In genomic region chr6:144149894-144150672, GRCh38 we compare ENCODE assay signal across 1 cellular context.
A peak's percentile ranks its signal among the peaks of the same experiment; 100 is the strongest.
TF ChIP-seq lines count a peak whose summit lies in the region.

TSS of gene STX11 (plus strand) at chr6:144150517. CDS start at chr6:144186628, 36,111 bp downstream.

TF ChIP-seq in K562, 482 proteins besides CTCF, POLR2A, EP300 and RAD21 (continued from another document and continues in another):
- no peak for TF ChIP-seq NFRKB (IDR thresholded peaks at IDR 0.05; ENCODE audit: low read depth)
- peak; percentile 85 for TF ChIP-seq CTBP1 (IDR thresholded peaks at IDR 0.05; ENCODE audit: borderline replicate concordance)
- no peak for TF ChIP-seq TAF15 (IDR thresholded peaks at IDR 0.05; ENCODE audit: low read depth, low read length)
- TF ChIP-seq POLR2B (IDR thresholded peaks at IDR 0.05; ENCODE audit: low read depth, partially characterized antibody): no peak
- no peak for TF ChIP-seq PREB (CRISPR knock-in tag; IDR thresholded peaks at IDR 0.05)
- TF ChIP-seq VEZF1 (CRISPR knock-in tag; IDR thresholded peaks at IDR 0.05): peak; percentile 90
- TF ChIP-seq PHF8 (IDR thresholded peaks at IDR 0.05; ENCODE audit: borderline replicate concordance, low read length): peak; percentile 47; the same call in 1 of the 2 replicates
- TF ChIP-seq NR3C1 (CRISPR knock-in tag; IDR thresholded peaks at IDR 0.05): peak; percentile 71
- no peak for TF ChIP-seq BRF1 (IDR thresholded peaks at IDR 0.05; ENCODE audit: borderline replicate concordance, extremely low read depth, insufficient read length)
- peak; percentile 68; the same call in 1 of the 2 replicates for TF ChIP-seq ZNF395 (CRISPR knock-in tag; IDR thresholded peaks at IDR 0.05)
- no peak for TF ChIP-seq ZMIZ1 (IDR thresholded peaks at IDR 0.05; ENCODE audit: low read depth in 2 of 2, low read length in 2 of 2)
- TF ChIP-seq YY1 (IDR thresholded peaks at IDR 0.05; ENCODE audit: borderline replicate concordance in 1 of 3, control insufficient read depth in 1 of 3, extremely low read depth in 1 of 3, insufficient read depth in 3 of 3, insufficient read length in 1 of 3, insufficient replicate concordance in 2 of 3, low read depth in 1 of 3, low read length in 2 of 3): peak in 1 of 3 experiments; percentile 47
- TF ChIP-seq ZNF277 (CRISPR knock-in tag; IDR thresholded peaks at IDR 0.05; ENCODE audit: borderline replicate concordance): no peak
- no peak for TF ChIP-seq PATZ1 (CRISPR knock-in tag; IDR thresholded peaks at IDR 0.05; ENCODE audit: borderline replicate concordance)
- no peak for TF ChIP-seq E2F5 (CRISPR knock-in tag; IDR thresholded peaks at IDR 0.05)
- TF ChIP-seq TEAD2 (tag; IDR thresholded peaks at IDR 0.05): no peak
- TF ChIP-seq ARID4B (CRISPR knock-in tag; IDR thresholded peaks at IDR 0.05): no peak; the same call in 1 of the 2 replicates
- TF ChIP-seq HINFP (tag; conservative IDR thresholded peaks at IDR 0.05; ENCODE audit: low read depth): no peak
- TF ChIP-seq KDM2B (CRISPR knock-in tag; IDR thresholded peaks at IDR 0.05): no peak
- no peak for TF ChIP-seq ARID3A (IDR thresholded peaks at IDR 0.05; ENCODE audit: borderline replicate concordance, low read depth, low read length)
- no peak for TF ChIP-seq SMARCA4 (IDR thresholded peaks at IDR 0.05)
- no peak for TF ChIP-seq MCM7 (IDR thresholded peaks at IDR 0.05)
- TF ChIP-seq KLF1 (tag; IDR thresholded peaks at IDR 0.05): peak; percentile 67; the same call in 1 of the 2 replicates
- TF ChIP-seq FOXP4 (CRISPR knock-in tag; IDR thresholded peaks at IDR 0.05; ENCODE audit: borderline replicate concordance): peak; percentile 60; the same call in 1 of the 2 replicates
- TF ChIP-seq NFATC3 (IDR thresholded peaks at IDR 0.05): no peak
- no peak for TF ChIP-seq ZNF324 (CRISPR knock-in tag; IDR thresholded peaks at IDR 0.05)
- TF ChIP-seq THAP7 (CRISPR knock-in tag; IDR thresholded peaks at IDR 0.05): no peak
- no peak for TF ChIP-seq MAFF (IDR thresholded peaks at IDR 0.05; ENCODE audit: low read length)
- TF ChIP-seq CEBPG (CRISPR knock-in tag; IDR thresholded peaks at IDR 0.05): no peak
- TF ChIP-seq CEBPG (tag; conservative IDR thresholded peaks at IDR 0.05 in 1 of 2, IDR thresholded peaks at IDR 0.05 in 1 of 2): no peak
- peak; percentile 83 for TF ChIP-seq POLR2G (IDR thresholded peaks at IDR 0.05; ENCODE audit: low read depth, low read length)
